ENCODE assay signal across 1 cellular context in the genomic region with DNA sequence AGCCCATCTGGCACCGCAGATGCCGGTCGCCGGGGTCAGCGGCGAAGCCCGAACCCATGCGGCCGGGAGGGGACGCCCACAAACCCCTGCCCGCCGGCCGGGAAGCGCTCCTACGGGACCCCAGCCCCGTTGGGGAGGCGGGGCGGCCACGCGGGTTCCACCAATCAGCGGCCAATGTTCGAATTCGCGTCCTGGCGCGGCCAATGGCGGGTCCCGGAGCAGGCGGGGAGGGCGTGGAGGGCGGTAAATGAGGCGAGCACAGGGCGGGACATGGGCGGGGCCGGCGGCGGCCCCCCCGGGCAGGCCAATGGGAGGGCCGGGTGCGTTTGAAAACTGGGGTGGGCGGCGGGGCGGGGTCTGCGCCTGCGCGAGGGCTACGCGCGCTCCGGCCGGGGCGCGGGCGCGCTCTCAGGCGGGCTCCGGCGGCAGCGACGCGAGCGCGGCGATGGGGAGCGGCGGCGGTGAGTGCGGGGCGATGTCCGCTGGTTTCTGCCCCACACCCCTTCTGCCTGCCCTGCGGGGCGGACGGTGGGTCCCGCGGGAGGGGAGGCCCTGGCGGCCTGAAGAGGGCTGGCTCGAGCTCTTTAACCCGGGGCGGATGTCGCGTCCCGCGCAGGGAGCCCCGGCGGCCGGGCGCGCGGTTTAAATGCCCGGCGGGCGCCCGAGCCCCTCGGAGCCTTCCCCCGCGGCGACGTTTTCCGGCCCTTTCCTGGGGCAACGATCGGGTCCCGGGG.
A peak's percentile ranks its signal among the peaks of the same experiment; 100 is the strongest.
TF ChIP-seq lines count a peak whose summit lies in the region.

TSS of gene CCNF (plus strand) at position 411 of the 734 bp plus-strand sequence. CDS start at position 446, 35 bp downstream.

TF ChIP-seq in K562, 482 proteins besides CTCF, POLR2A, EP300 and RAD21 (continued from another document and continues in another):
- TF ChIP-seq, protein P1, sequence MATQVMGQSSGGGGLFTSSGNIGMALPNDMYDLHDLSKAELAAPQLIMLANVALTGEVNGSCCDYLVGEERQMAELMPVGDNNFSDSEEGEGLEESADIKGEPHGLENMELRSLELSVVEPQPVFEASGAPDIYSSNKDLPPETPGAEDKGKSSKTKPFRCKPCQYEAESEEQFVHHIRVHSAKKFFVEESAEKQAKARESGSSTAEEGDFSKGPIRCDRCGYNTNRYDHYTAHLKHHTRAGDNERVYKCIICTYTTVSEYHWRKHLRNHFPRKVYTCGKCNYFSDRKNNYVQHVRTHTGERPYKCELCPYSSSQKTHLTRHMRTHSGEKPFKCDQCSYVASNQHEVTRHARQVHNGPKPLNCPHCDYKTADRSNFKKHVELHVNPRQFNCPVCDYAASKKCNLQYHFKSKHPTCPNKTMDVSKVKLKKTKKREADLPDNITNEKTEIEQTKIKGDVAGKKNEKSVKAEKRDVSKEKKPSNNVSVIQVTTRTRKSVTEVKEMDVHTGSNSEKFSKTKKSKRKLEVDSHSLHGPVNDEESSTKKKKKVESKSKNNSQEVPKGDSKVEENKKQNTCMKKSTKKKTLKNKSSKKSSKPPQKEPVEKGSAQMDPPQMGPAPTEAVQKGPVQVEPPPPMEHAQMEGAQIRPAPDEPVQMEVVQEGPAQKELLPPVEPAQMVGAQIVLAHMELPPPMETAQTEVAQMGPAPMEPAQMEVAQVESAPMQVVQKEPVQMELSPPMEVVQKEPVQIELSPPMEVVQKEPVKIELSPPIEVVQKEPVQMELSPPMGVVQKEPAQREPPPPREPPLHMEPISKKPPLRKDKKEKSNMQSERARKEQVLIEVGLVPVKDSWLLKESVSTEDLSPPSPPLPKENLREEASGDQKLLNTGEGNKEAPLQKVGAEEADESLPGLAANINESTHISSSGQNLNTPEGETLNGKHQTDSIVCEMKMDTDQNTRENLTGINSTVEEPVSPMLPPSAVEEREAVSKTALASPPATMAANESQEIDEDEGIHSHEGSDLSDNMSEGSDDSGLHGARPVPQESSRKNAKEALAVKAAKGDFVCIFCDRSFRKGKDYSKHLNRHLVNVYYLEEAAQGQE (CRISPR knock-in tag; IDR thresholded peaks at IDR 0.05; ENCODE audit: low read depth) = no peak
- no peak for TF ChIP-seq ZNF764 (CRISPR knock-in tag; IDR thresholded peaks at IDR 0.05; ENCODE audit: low read depth)
- TF ChIP-seq SRSF9 (IDR thresholded peaks at IDR 0.05; ENCODE audit: borderline replicate concordance, low read depth, low read length) = no peak
- peak; percentile 61 for TF ChIP-seq KDM5B (IDR thresholded peaks at IDR 0.05; ENCODE audit: insufficient replicate concordance, low read depth, low read length)
- TF ChIP-seq MYBL2 (IDR thresholded peaks at IDR 0.05; ENCODE audit: low read depth) = peak; percentile 93
- peak; percentile 77; the same call in 1 of the 2 replicates for TF ChIP-seq MYBL2 (CRISPR knock-in tag; IDR thresholded peaks at IDR 0.05; ENCODE audit: borderline replicate concordance)
- no peak for TF ChIP-seq HINFP (tag; conservative IDR thresholded peaks at IDR 0.05; ENCODE audit: low read depth)
- TF ChIP-seq SAFB2 (IDR thresholded peaks at IDR 0.05; ENCODE audit: borderline replicate concordance, low read depth, low read length, severe bottlenecking) = no peak
- TF ChIP-seq ZNF407 (IDR thresholded peaks at IDR 0.05; ENCODE audit: low read depth) = no peak
- 0 out of 2 replicates have a peak, but pooled peaks have one; percentile 52 for TF ChIP-seq E2F3 (CRISPR knock-in tag; IDR thresholded peaks at IDR 0.05)
- no peak for TF ChIP-seq CAMTA2 (CRISPR knock-in tag; conservative IDR thresholded peaks at IDR 0.05)
- no peak for TF ChIP-seq PRMT5 (CRISPR knock-in tag; IDR thresholded peaks at IDR 0.05)
- TF ChIP-seq SP2 (IDR thresholded peaks at IDR 0.05; ENCODE audit: extremely low read depth, low read depth, low read length, poor library complexity, severe bottlenecking) = peak; percentile 60
- TF ChIP-seq POLR2AphosphoS5 (IDR thresholded peaks at IDR 0.05; ENCODE audit: control insufficient read depth, insufficient read depth, low read depth, low read length) = peak; percentile 34; the same call in 1 of the 2 replicates
- TF ChIP-seq, protein P2, sequence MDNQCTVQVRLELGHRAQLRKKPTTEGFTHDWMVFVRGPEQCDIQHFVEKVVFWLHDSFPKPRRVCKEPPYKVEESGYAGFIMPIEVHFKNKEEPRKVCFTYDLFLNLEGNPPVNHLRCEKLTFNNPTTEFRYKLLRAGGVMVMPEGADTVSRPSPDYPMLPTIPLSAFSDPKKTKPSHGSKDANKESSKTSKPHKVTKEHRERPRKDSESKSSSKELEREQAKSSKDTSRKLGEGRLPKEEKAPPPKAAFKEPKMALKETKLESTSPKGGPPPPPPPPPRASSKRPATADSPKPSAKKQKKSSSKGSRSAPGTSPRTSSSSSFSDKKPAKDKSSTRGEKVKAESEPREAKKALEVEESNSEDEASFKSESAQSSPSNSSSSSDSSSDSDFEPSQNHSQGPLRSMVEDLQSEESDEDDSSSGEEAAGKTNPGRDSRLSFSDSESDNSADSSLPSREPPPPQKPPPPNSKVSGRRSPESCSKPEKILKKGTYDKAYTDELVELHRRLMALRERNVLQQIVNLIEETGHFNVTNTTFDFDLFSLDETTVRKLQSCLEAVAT (IDR thresholded peaks at IDR 0.05) = no peak
- no peak for TF ChIP-seq ZNF584 (CRISPR knock-in tag; IDR thresholded peaks at IDR 0.05; ENCODE audit: low read depth)
- TF ChIP-seq NCOA1 (IDR thresholded peaks at IDR 0.05; ENCODE audit: low read depth) = no peak
- TF ChIP-seq, protein P3, sequence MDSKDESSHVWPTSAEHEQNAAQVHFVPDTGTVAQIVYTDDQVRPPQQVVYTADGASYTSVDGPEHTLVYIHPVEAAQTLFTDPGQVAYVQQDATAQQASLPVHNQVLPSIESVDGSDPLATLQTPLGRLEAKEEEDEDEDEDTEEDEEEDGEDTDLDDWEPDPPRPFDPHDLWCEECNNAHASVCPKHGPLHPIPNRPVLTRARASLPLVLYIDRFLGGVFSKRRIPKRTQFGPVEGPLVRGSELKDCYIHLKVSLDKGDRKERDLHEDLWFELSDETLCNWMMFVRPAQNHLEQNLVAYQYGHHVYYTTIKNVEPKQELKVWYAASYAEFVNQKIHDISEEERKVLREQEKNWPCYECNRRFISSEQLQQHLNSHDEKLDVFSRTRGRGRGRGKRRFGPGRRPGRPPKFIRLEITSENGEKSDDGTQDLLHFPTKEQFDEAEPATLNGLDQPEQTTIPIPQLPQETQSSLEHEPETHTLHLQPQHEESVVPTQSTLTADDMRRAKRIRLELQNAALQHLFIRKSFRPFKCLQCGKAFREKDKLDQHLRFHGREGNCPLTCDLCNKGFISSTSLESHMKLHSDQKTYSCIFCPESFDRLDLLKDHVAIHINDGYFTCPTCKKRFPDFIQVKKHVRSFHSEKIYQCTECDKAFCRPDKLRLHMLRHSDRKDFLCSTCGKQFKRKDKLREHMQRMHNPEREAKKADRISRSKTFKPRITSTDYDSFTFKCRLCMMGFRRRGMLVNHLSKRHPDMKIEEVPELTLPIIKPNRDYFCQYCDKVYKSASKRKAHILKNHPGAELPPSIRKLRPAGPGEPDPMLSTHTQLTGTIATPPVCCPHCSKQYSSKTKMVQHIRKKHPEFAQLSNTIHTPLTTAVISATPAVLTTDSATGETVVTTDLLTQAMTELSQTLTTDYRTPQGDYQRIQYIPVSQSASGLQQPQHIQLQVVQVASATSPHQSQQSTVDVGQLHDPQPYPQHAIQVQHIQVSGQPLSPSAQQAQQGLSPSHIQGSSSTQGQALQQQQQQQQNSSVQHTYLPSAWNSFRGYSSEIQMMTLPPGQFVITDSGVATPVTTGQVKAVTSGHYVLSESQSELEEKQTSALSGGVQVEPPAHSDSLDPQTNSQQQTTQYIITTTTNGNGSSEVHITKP (IDR thresholded peaks at IDR 0.05; ENCODE audit: partially characterized antibody) = no peak
- TF ChIP-seq EP400 (IDR thresholded peaks at IDR 0.05) = peak; percentile 93; the same call in 1 of the 2 replicates
- no peak for TF ChIP-seq ZSCAN29 (IDR thresholded peaks at IDR 0.05)
- TF ChIP-seq SMAD4 (CRISPR knock-in tag; conservative IDR thresholded peaks at IDR 0.05) = peak; percentile 36
- TF ChIP-seq, protein P4, sequence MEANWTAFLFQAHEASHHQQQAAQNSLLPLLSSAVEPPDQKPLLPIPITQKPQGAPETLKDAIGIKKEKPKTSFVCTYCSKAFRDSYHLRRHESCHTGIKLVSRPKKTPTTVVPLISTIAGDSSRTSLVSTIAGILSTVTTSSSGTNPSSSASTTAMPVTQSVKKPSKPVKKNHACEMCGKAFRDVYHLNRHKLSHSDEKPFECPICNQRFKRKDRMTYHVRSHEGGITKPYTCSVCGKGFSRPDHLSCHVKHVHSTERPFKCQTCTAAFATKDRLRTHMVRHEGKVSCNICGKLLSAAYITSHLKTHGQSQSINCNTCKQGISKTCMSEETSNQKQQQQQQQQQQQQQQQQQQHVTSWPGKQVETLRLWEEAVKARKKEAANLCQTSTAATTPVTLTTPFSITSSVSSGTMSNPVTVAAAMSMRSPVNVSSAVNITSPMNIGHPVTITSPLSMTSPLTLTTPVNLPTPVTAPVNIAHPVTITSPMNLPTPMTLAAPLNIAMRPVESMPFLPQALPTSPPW (CRISPR knock-in tag; IDR thresholded peaks at IDR 0.05) = peak; percentile 98
- TF ChIP-seq TRIM24 (IDR thresholded peaks at IDR 0.05) = no peak
- TF ChIP-seq ZNF175 (CRISPR knock-in tag; IDR thresholded peaks at IDR 0.05; ENCODE audit: low read depth) = no peak
- TF ChIP-seq E2F6 (IDR thresholded peaks at IDR 0.05; ENCODE audit: borderline replicate concordance in 1 of 2, extremely low read depth in 1 of 2, insufficient read depth in 1 of 2, insufficient read length in 1 of 2, low read depth in 1 of 2, low read length in 1 of 2, poor library complexity in 1 of 2, severe bottlenecking in 1 of 2) = peak in 1 of 2 experiments; percentile 87
- TF ChIP-seq NR4A1 (CRISPR knock-in tag; IDR thresholded peaks at IDR 0.05) = no peak
- no peak for TF ChIP-seq NR4A1 (tag; IDR thresholded peaks at IDR 0.05)
- no peak; a peak in 1 of 4 replicates for TF ChIP-seq SRF (CRISPR knock-in tag; IDR thresholded peaks at IDR 0.05)
- 0 out of 2 replicates have a peak, but pooled peaks have one; percentile 46 for TF ChIP-seq ZNF57 (CRISPR knock-in tag; IDR thresholded peaks at IDR 0.05)
- TF ChIP-seq ZC3H11A (IDR thresholded peaks at IDR 0.05; ENCODE audit: low read depth, low read length) = no peak
- no peak; the same call in 1 of the 2 replicates for TF ChIP-seq SUPT5H (IDR thresholded peaks at IDR 0.05)
